Comparison of ENCODE assay signal across 34 cellular contexts in genomic region chr9:36854034-36854433, GRCh38.
"Had no signal": no experiment of that assay in that cellular context is flagged by ENCODE, and none has a peak within 500 bp of the region (broad histone marks: within the 10 kb centered on the region; RNA-seq: fewer than 3 reads in every experiment).

No MANE protein-coding gene starts in this region.

- H3K36me3 ChIP-seq: MG63 had no signal

- H3K4me3 ChIP-seq: MG63 had no signal

- DNase-seq: Karpas-422, Kasumi-1, MG63, MM.1S, MV-4-11, NCI-H1048, NCI-H1092, NCI-H1092 treated with DMSO at 0.1 percent for 48 hours, NCI-H1105, NCI-H1105 treated with DMSO at 0.1 percent for 48 hours, NCI-H1417, NCI-H1417 treated with DMSO at 0.1 percent for 48 hours, NCI-H1436, NCI-H1436 treated with DMSO at 0.1 percent for 48 hours, NCI-H146, NCI-H1694, NCI-H1694 treated with DMSO at 0.1 percent for 48 hours, NCI-H187, NCI-H187 treated with DMSO at 0.1 percent for 48 hours, NCI-H1930, NCI-H2029, NCI-H2029 treated with DMSO at 0.1 percent for 48 hours, NCI-H2081, NCI-H2081 treated with DMSO at 0.1 percent for 48 hours, NCI-H2107, NCI-H2171, NCI-H2171 treated with DMSO at 0.1 percent for 48 hours, NCI-H2227 treated with DMSO at 0.1 percent for 48 hours, NCI-H226, NCI-H345, NCI-H446, NCI-H446 treated with DMSO at 0.1 percent for 48 hours, NCI-H510A, NCI-H510A treated with DMSO at 0.1 percent for 48 hours had no signal
